Comparison of ENCODE assay signal across 8 cellular contexts in genomic region chr15:85233791-85234325, GRCh38.
DNase-seq lines count a peak whose midpoint lies in the region; ATAC-seq and TF ChIP-seq lines count a peak whose summit lies in the region.
"Not testable (repeated sequence)": the region's sequence is repeated elsewhere in the genome, so short reads cannot be mapped to it uniquely, and the experiment has no call there.

No MANE protein-coding gene starts in this region.

- H3F3A ChIP-seq in GM23338 (replicated peaks; ENCODE audit: low read depth); PC-9 (ENCODE audit: insufficient read depth, low read depth); neural progenitor cell (ENCODE audit: low read depth); smooth muscle cell (ENCODE audit: low read depth): not testable (repeated sequence)

- not testable (repeated sequence) for H3K9me3 ChIP-seq in PC-9 (ENCODE audit: insufficient read depth, low read depth); ascending aorta; iPS DF 6.9 (ENCODE audit: control insufficient read depth, insufficient read depth, low read length); neural progenitor cell (ENCODE audit: low read depth); smooth muscle cell (replicated peaks; ENCODE audit: low read depth)

- not testable (repeated sequence) for H3K36me3 ChIP-seq in ACC112 (ENCODE audit: insufficient read depth, low read length); GM23338 (ENCODE audit: insufficient read depth); PC-9 (ENCODE audit: low read depth); ascending aorta; iPS DF 6.9 (ENCODE audit: control insufficient read depth, insufficient read depth, low read length); neural progenitor cell; smooth muscle cell (ENCODE audit: low read depth)

- not testable (repeated sequence) for H3K27ac ChIP-seq in ACC112 (ENCODE audit: low read depth, low read length); GM23338 (ENCODE audit: low read depth); PC-9; ascending aorta; iPS DF 6.9 (ENCODE audit: low read length); neural progenitor cell; smooth muscle cell (ENCODE audit: low read depth)

- not testable (repeated sequence) for H3K27me3 Mint-ChIP-seq in GM23338 (ENCODE audit: insufficient read depth, low read depth, poor library complexity); neural progenitor cell (ENCODE audit: insufficient read depth, low read depth)

- H3K27ac Mint-ChIP-seq in GM23338, neural progenitor cell: not testable (repeated sequence)

- POLR2A ChIA-PET in PC-9 (lab: Charles Lee; ENCODE audit: unreplicated experiment): not testable (repeated sequence)

- not testable (repeated sequence) for ATAC-seq in GM23338

- not testable (repeated sequence) for H3K9ac ChIP-seq in neural progenitor cell; smooth muscle cell (ENCODE audit: low read depth)

- H3K4me3 Mint-ChIP-seq in GM23338: peak overlapping the region; percentile 57; the same call in 2 of the 3 replicates
- H3K4me3 Mint-ChIP-seq in neural progenitor cell: peak overlapping the region; percentile 72

- H3K4me1 Mint-ChIP-seq in GM23338, neural progenitor cell: not testable (repeated sequence)

- intact Hi-C loops in PC-9 (cut with micrococcal nuclease; ENCODE audit: unreplicated experiment); ascending aorta (cut with DNase I): not testable (repeated sequence)

- not testable (repeated sequence) for TF ChIP-seq CTCF in GM23338 (conservative IDR thresholded peaks at IDR 0.05; ENCODE audit: low read depth in 2 of 2); PC-9 (conservative IDR thresholded peaks at IDR 0.05); ascending aorta (IDR thresholded peaks at IDR 0.05); epithelial cell of proximal tubule (conservative IDR thresholded peaks at IDR 0.05; ENCODE audit: low read depth, low read length); neural progenitor cell (IDR thresholded peaks at IDR 0.05); smooth muscle cell (IDR thresholded peaks at IDR 0.05; ENCODE audit: borderline replicate concordance, insufficient read depth, poor library complexity, severe bottlenecking)

- not testable (repeated sequence) for H3K9me2 ChIP-seq in GM23338 (ENCODE audit: insufficient read depth); PC-9 (ENCODE audit: insufficient read depth)

- not testable (repeated sequence) for H4K20me1 ChIP-seq in GM23338 (replicated peaks; ENCODE audit: insufficient read depth); PC-9 (ENCODE audit: insufficient read depth); neural progenitor cell (ENCODE audit: low read depth); smooth muscle cell (ENCODE audit: low read depth)

- H3K4me1 ChIP-seq in ACC112 (ENCODE audit: control insufficient read depth, insufficient read depth, low read length, unreplicated experiment); GM23338 (ENCODE audit: insufficient read depth); PC-9 (replicated peaks; ENCODE audit: insufficient read depth); ascending aorta; iPS DF 6.9 (ENCODE audit: control insufficient read depth, insufficient read depth, low read length); neural progenitor cell; smooth muscle cell (ENCODE audit: low read depth): not testable (repeated sequence)

- H3K79me2 ChIP-seq in ACC112 (ENCODE audit: control insufficient read depth, insufficient read depth, low read length, unreplicated experiment); GM23338 (replicated peaks; ENCODE audit: insufficient read depth); PC-9 (ENCODE audit: low read depth); neural progenitor cell (ENCODE audit: low read depth); smooth muscle cell (ENCODE audit: low read depth): not testable (repeated sequence)

- not testable (repeated sequence) for H2AFZ ChIP-seq in ACC112 (ENCODE audit: low read length, unreplicated experiment); GM23338; PC-9; neural progenitor cell (replicated peaks); smooth muscle cell (ENCODE audit: low read depth)

- H3K27me3 ChIP-seq in ACC112 (ENCODE audit: insufficient read depth, low read length); GM23338 (ENCODE audit: insufficient read depth); PC-9 (ENCODE audit: insufficient read depth, low read depth); ascending aorta; iPS DF 6.9 (ENCODE audit: control insufficient read depth, insufficient read depth, low read length); neural progenitor cell; smooth muscle cell (ENCODE audit: low read depth): not testable (repeated sequence)

- not testable (repeated sequence) for H3K9me3 Mint-ChIP-seq in GM23338, neural progenitor cell

- BruUV-seq in PC-9 (replicated peaks; lab: Mats Ljungman, UMichigan): TSS peak; percentile 55

- CTCF ChIA-PET in PC-9 (lab: Charles Lee): not testable (repeated sequence)

- not testable (repeated sequence) for H3K36me3 Mint-ChIP-seq in GM23338 (ENCODE audit: low read depth); neural progenitor cell

- DNase-seq in GM23338 (ENCODE audit: low spot score); PC-9; epithelial cell of proximal tubule (ENCODE audit: low read depth); iPS DF 6.9 (ENCODE audit: low read depth, low spot score); neural progenitor cell (ENCODE audit: low spot score); smooth muscle cell (lab: John Stamatoyannopoulos, UW; ENCODE audit: unreplicated experiment): not testable (repeated sequence)
- DNase-seq in ascending aorta (ENCODE audit: low spot score in 2 of 2): peak in 1 of 2 donors; percentile 37

- no CpG with 5 or more reads among the region's 62 CpGs for WGBS in iPS DF 6.9 (ENCODE audit: insufficient coverage, insufficient read length)
- WGBS in smooth muscle cell (ENCODE audit: low lambda C conversion rate): under 1% methylated on average over 41 of the region's 62 CpGs

- not testable (repeated sequence) for H3K4me2 ChIP-seq in GM23338
- H3K4me2 ChIP-seq in PC-9: peak overlapping the region; percentile 62; the same call in 1 of the 2 replicates
- H3K4me2 ChIP-seq in neural progenitor cell: peak overlapping the region; percentile 79
- H3K4me2 ChIP-seq in smooth muscle cell: peak overlapping the region; percentile 83

- peak overlapping the region; percentile 68 for H3K4me3 ChIP-seq in ACC112 (ENCODE audit: low read depth, low read length)
- H3K4me3 ChIP-seq in GM23338: peak overlapping the region; percentile 49; the same call in 1 of the 2 replicates
- peak overlapping the region; percentile 55; the same call in 1 of the 2 replicates for H3K4me3 ChIP-seq in PC-9
- peak overlapping the region; percentile 48 to 69 for H3K4me3 ChIP-seq in ascending aorta
- peak overlapping the region; percentile 31 for H3K4me3 ChIP-seq in epithelial cell of proximal tubule (ENCODE audit: low read depth, low read length)
- peak overlapping the region; percentile 49; the same call in 1 of the 2 replicates for H3K4me3 ChIP-seq in iPS DF 6.9 (ENCODE audit: low read length)
- H3K4me3 ChIP-seq in neural progenitor cell: peak overlapping the region; percentile 78
- peak overlapping the region; percentile 57 for H3K4me3 ChIP-seq in smooth muscle cell
